ENCODE assay signal across 17 cellular contexts in genomic region chr2:209348453-209348852, GRCh38.
DNase-seq lines count a peak whose midpoint lies in the region; ATAC-seq, FAIRE-seq and TF ChIP-seq lines count a peak whose summit lies in the region.
"Had no signal": no experiment of that assay in that cellular context is flagged by ENCODE, and none has a peak within 500 bp of the region (broad histone marks: within the 10 kb centered on the region; RNA-seq: fewer than 3 reads in every experiment).

No MANE protein-coding gene starts in this region.

- peaks cover 8% of the 10 kb centered on the region for H3K4me1 ChIP-seq in neural progenitor cell

- no peaks in the 10 kb centered on the region for H3K9me3 ChIP-seq in neural progenitor cell (ENCODE audit: low read depth)
- H3K9me3 ChIP-seq: BLaER1 treated with 17β-estradiol and CSF1 and Interleukin-3, amounts not matched to agents 10 nM and 100 nM; MG63 had no signal

- H3K4me3 ChIP-seq in neural progenitor cell, result no peak overlapping the region
- H3K4me3 ChIP-seq: BLaER1 treated with 17β-estradiol and CSF1 and Interleukin-3, amounts not matched to agents 10 nM and 100 nM; MG63 had no signal

- no peak overlapping the region for H3K4me2 ChIP-seq in neural progenitor cell
- H3K4me2 ChIP-seq: BLaER1 treated with 17β-estradiol and CSF1 and Interleukin-3, amounts not matched to agents 10 nM and 100 nM; KMS-11 had no signal

- H3K27me3 ChIP-seq in neural progenitor cell, result no peaks in the 10 kb centered on the region
- H3K27me3 ChIP-seq: BLaER1 treated with 17β-estradiol and CSF1 and Interleukin-3, amounts not matched to agents 10 nM and 100 nM; MG63 had no signal

- TF ChIP-seq CTCF in neural progenitor cell (IDR thresholded peaks at IDR 0.05) (no peak), osteocyte (IDR thresholded peaks at IDR 0.05) (no peak), GM13976 (IDR thresholded peaks at IDR 0.05; ENCODE audit: borderline replicate concordance, control extremely low read depth, extremely low read depth, insufficient read depth, missing control alignments) (no peak)

- H3K79me2 ChIP-seq in neural progenitor cell (ENCODE audit: low read depth), result no peaks in the 10 kb centered on the region

- TF ChIP-seq POLR2A in GM12891 (IDR thresholded peaks at IDR 0.05; ENCODE audit: low read depth, low read length), result no peak

- FAIRE-seq in GM12891 (lab: Jason Lieb, UNC), result no peak

- H3K4me1 Mint-ChIP-seq in neural progenitor cell (peaks cover 8% of the 10 kb centered on the region), osteocyte (ENCODE audit: unreplicated experiment) (no peaks in the 10 kb centered on the region)
- H3K4me1 Mint-ChIP-seq: CD8-positive, alpha-beta memory T cell had no signal

- H3K27ac Mint-ChIP-seq in neural progenitor cell, result peak overlapping the region; percentile 4
- no peak overlapping the region for H3K27ac Mint-ChIP-seq in osteocyte (ENCODE audit: unreplicated experiment)
- H3K27ac Mint-ChIP-seq: CD8-positive, alpha-beta memory T cell had no signal

- H3K9me3 Mint-ChIP-seq in neural progenitor cell (no peaks in the 10 kb centered on the region), osteocyte (ENCODE audit: unreplicated experiment) (no peaks in the 10 kb centered on the region)

- H3K4me3 Mint-ChIP-seq in neural progenitor cell, result no peak overlapping the region
- no peak overlapping the region for H3K4me3 Mint-ChIP-seq in osteocyte (ENCODE audit: unreplicated experiment)
- H3K4me3 Mint-ChIP-seq: CD8-positive, alpha-beta memory T cell had no signal

- H3F3A ChIP-seq in neural progenitor cell (ENCODE audit: low read depth), result no peaks in the 10 kb centered on the region

- no peaks in the 10 kb centered on the region for H3K36me3 ChIP-seq in neural progenitor cell
- H3K36me3 ChIP-seq: BLaER1 treated with 17β-estradiol and CSF1 and Interleukin-3, amounts not matched to agents 10 nM and 100 nM; MG63 had no signal

- H4K20me1 ChIP-seq in neural progenitor cell (ENCODE audit: low read depth), result no peaks in the 10 kb centered on the region
- H4K20me1 ChIP-seq: BLaER1 treated with 17β-estradiol and CSF1 and Interleukin-3, amounts not matched to agents 10 nM and 100 nM had no signal

- H3K27ac ChIP-seq in neural progenitor cell, result no peak overlapping the region
- H3K27ac ChIP-seq: BLaER1 treated with 17β-estradiol and CSF1 and Interleukin-3, amounts not matched to agents 10 nM and 100 nM; KMS-11; RWPE1 had no signal

- H3K36me3 Mint-ChIP-seq in neural progenitor cell (no peaks in the 10 kb centered on the region), osteocyte (ENCODE audit: unreplicated experiment) (no peaks in the 10 kb centered on the region)
- H3K36me3 Mint-ChIP-seq: CD8-positive, alpha-beta memory T cell had no signal

- H3K9ac ChIP-seq in neural progenitor cell, result no peak overlapping the region
- H3K9ac ChIP-seq: BLaER1 treated with 17β-estradiol and CSF1 and Interleukin-3, amounts not matched to agents 10 nM and 100 nM; KMS-11 had no signal

- DNase-seq in NCI-H345 (lab: John Stamatoyannopoulos, UW), result peak; percentile 1
- no peak for DNase-seq in NCI-H345 treated with DMSO at 0.1 percent for 48 hours (lab: John Stamatoyannopoulos, UW; ENCODE audit: unreplicated experiment)
- DNase-seq in NCI-H1105 (lab: John Stamatoyannopoulos, UW), result peak; percentile 19
- DNase-seq in neural progenitor cell (ENCODE audit: low spot score), result peak; percentile 8
- no peak for DNase-seq in GM12891 (ENCODE audit: insufficient read length, low spot score)
- DNase-seq in osteocyte (ENCODE audit: extremely low spot score, unreplicated experiment), result no peak
- DNase-seq in GM13976 (ENCODE audit: low spot score), result no peak
- DNase-seq: CD8-positive, alpha-beta memory T cell; MG63; NCI-H1930; NCI-H524 treated with DMSO at 0.1 percent for 48 hours; NK-92 treated with Interleukin-12 subunit alpha and Interleukin-12 subunit beta, amount 100 ng/mL, for 24 hours; SW 1271 had no signal

- in situ Hi-C loops in GM13976 (cut with MboI; ENCODE audit: low sequenced_read_pairs, unreplicated experiment), result loop anchor here (25.0 kb wide), 1 partner anchor 214 kb away; no protein-coding TSS in a partner anchor

- H3K27me3 Mint-ChIP-seq in neural progenitor cell (ENCODE audit: insufficient read depth, low read depth) (no peaks in the 10 kb centered on the region), osteocyte (ENCODE audit: unreplicated experiment) (peaks cover 2% of the 10 kb centered on the region)
- H3K27me3 Mint-ChIP-seq: CD8-positive, alpha-beta memory T cell had no signal

- ATAC-seq in SK-N-SH treated with all-trans-retinoic acid at 6 μM for 48 hours, result peak; percentile 90

- H2AFZ ChIP-seq in neural progenitor cell (replicated peaks), result peak overlapping the region; percentile 40

TF ChIP-seq in SK-N-SH treated with all-trans-retinoic acid at 6 μM for 48 hours, 23 proteins besides CTCF, POLR2A, EP300 and RAD21:
- TF ChIP-seq TOX (CRISPR knock-in tag; IDR thresholded peaks at IDR 0.05; ENCODE audit: borderline replicate concordance), result no peak
- 0 out of 2 replicates have a peak, but pooled peaks have one; percentile 13 for TF ChIP-seq TCF4 (CRISPR knock-in tag; IDR thresholded peaks at IDR 0.05; ENCODE audit: borderline replicate concordance)
TF ChIP-seq in SK-N-SH treated with all-trans-retinoic acid at 6 μM for 48 hours: peak in this region for 1.

TF ChIP-seq in GM12891, 5 proteins besides CTCF, POLR2A, EP300 and RAD21:
- TF ChIP-seq SPI1 (IDR thresholded peaks at IDR 0.05; ENCODE audit: low read depth, low read length) (no peak), POLR2AphosphoS5 (IDR thresholded peaks at IDR 0.05; ENCODE audit: low read depth, low read length) (no peak), POU2F2 (IDR thresholded peaks at IDR 0.05; ENCODE audit: low read depth, low read length) (no peak)

Comparison
In these comparisons a context has a peak if more than half of its experiments do, and no peak if none do; other contexts are left out.
1. DNase-seq: peak in NCI-H345 (single experiment), NCI-H1105 (single experiment) and neural progenitor cell (single experiment); none in NCI-H345 treated with DMSO at 0.1 percent for 48 hours (single experiment), GM12891 (single experiment), osteocyte (single experiment) and GM13976 (single experiment).